8 cellular contexts compared by ENCODE assay signal in the genomic region with DNA sequence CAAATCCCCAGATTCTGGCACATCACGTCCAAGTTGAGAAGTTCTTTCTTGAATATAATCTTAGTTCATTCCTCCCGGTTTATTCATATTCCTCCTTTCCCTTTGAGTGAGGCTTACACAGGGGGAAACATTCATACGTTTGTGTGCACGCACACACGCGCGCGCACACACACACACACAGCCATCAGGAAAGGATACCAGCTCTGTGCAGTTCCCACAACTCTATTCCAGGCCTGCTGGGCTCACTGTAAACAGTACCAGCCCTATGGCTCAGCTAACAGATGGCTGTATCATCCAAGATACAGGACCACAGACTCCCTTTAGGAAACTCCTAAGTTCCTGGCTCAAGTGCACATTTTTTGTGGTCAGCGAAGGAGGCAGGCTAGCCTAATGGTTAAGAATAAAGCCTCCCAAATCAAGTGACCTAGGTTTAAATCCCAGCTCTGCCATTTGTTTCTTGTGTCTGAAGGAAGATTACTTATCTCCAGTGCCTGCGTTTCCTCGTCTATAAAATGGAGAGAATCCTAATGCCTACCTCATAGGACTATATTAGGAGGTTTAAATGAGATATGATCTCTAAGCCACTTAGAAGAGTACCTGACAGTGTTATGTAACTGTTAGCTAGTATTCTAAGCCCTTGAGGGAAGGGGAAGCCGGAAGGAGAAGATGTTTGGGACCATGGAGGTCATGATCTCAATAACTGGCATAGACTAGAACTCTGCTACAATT. TPM values are rescaled to one million over a fixed set of nuclear protein-coding genes. Genes with fewer than 3 reads are reported as not detected.
DNase-seq lines count a peak whose midpoint lies in the region; ATAC-seq, FAIRE-seq and TF ChIP-seq lines count a peak whose summit lies in the region.

No MANE protein-coding gene starts in this region.

- H3K9me3 Mint-ChIP-seq in activated naive CD4-positive, alpha-beta T cell treated with anti-CD3 and anti-CD28 coated beads for 36 hours, result no peaks in the 10 kb centered on the region
- H3K9me3 Mint-ChIP-seq in mesothelial cell of epicardium (no peaks in the 10 kb centered on the region), type B pancreatic cell (no peaks in the 10 kb centered on the region)

- FAIRE-seq in GM12878 (lab: Jason Lieb, UNC), result no peak

- no peaks in the 10 kb centered on the region for H3K27me3 ChIP-seq in GM12878 (replicated peaks in 1 of 2; ENCODE audit: control insufficient read depth in 2 of 2, insufficient read depth in 2 of 2, low read length in 1 of 2)

- no peak for TF ChIP-seq EP300 in GM12878 (IDR thresholded peaks at IDR 0.05; ENCODE audit: borderline replicate concordance in 1 of 2, control insufficient read depth in 1 of 2, low read depth in 2 of 2, low read length in 2 of 2)

- no peak overlapping the region for H3K27ac ChIP-seq in GM12878 (ENCODE audit: control insufficient read depth, insufficient read depth)

- in situ Hi-C loops in GM12878 (cut with MboI), result loop anchor here (10.0 kb wide), 2 partner anchors 112 to 442 kb away; no protein-coding TSS in a partner anchor

- no peaks in the 10 kb centered on the region for H3K36me3 ChIP-seq in GM12878 (ENCODE audit: control insufficient read depth in 2 of 2, insufficient read depth in 2 of 2, low read length in 1 of 2)

- peak overlapping the region; percentile 80 for H3K4me2 ChIP-seq in GM12878 (ENCODE audit: control insufficient read depth, insufficient read depth)

- H3K9ac ChIP-seq in GM12878 (ENCODE audit: control insufficient read depth, insufficient read depth, low read length), result no peak overlapping the region

- no peak overlapping the region for H3K4me3 ChIP-seq in GM12878

- H3K27ac Mint-ChIP-seq in activated naive CD4-positive, alpha-beta T cell treated with anti-CD3 and anti-CD28 coated beads for 36 hours, result peak overlapping the region; percentile 97
- H3K27ac Mint-ChIP-seq in mesothelial cell of epicardium, result peak overlapping the region; percentile 95
- peak overlapping the region; percentile 89 for H3K27ac Mint-ChIP-seq in type B pancreatic cell

- no peaks in the 10 kb centered on the region for H4K20me1 ChIP-seq in GM12878 (ENCODE audit: control insufficient read depth, insufficient read depth)

- RAD21 ChIA-PET in GM12878 (lab: Charles Lee; ENCODE audit: unreplicated experiment), result interaction anchor here (1.7 to 8.3 kb wide), 6 partner anchors 57 to 267 kb away, joined by 4 to 80 read pairs (median 9); partner anchors contain the start of genes BYSL, FRS3, MED20 and PRICKLE4

- peaks cover 7% of the 10 kb centered on the region for H3K36me3 Mint-ChIP-seq in activated naive CD4-positive, alpha-beta T cell treated with anti-CD3 and anti-CD28 coated beads for 36 hours (ENCODE audit: low read depth)
- H3K36me3 Mint-ChIP-seq in mesothelial cell of epicardium (no peaks in the 10 kb centered on the region), type B pancreatic cell (no peaks in the 10 kb centered on the region)

- no peak for DNase-seq in activated naive CD4-positive, alpha-beta T cell treated with anti-CD3 and anti-CD28 coated beads for 36 hours
- no peak for DNase-seq in activated naive CD4-positive, alpha-beta T cell (lab: John Stamatoyannopoulos, UW)
- DNase-seq in GM12878 (ENCODE audit: low read depth, low spot score) (no peak), mesothelial cell of epicardium (ENCODE audit: low spot score in 2 of 2, unreplicated experiment in 2 of 2) (no peak), type B pancreatic cell (ENCODE audit: extremely low spot score, unreplicated experiment) (no peak), sciatic nerve (ENCODE audit: low spot score) (no peak)

- H3K27me3 Mint-ChIP-seq in activated naive CD4-positive, alpha-beta T cell treated with anti-CD3 and anti-CD28 coated beads for 36 hours (ENCODE audit: low read depth), result no peaks in the 10 kb centered on the region
- no peaks in the 10 kb centered on the region for H3K27me3 Mint-ChIP-seq in mesothelial cell of epicardium (ENCODE audit: low read depth)
- peaks cover 9% of the 10 kb centered on the region for H3K27me3 Mint-ChIP-seq in type B pancreatic cell

- BruUV-seq in GM12878 (replicated peaks; lab: Mats Ljungman, UMichigan), result no TSS peak

- intact Hi-C loops in activated naive CD4-positive, alpha-beta T cell treated with anti-CD3 and anti-CD28 coated beads for 36 hours (cut with micrococcal nuclease), result loop anchor here (5.0 to 10.0 kb wide), 4 partner anchors 342 to 1126 kb away; partner anchors contain the start of gene SRF
- intact Hi-C loops in GM12878 (cut with micrococcal nuclease; ENCODE audit: unreplicated experiment), result loop anchor here (10.0 kb wide), 2 partner anchors 342 to 442 kb away; no protein-coding TSS in a partner anchor
- intact Hi-C loops in sciatic nerve (cut with DNase I), result no loop called here

- H3K79me2 ChIP-seq in GM12878 (ENCODE audit: control insufficient read depth, insufficient read depth, low read length), result peaks cover 8% of the 10 kb centered on the region

- TF ChIP-seq CTCF in GM12878 (IDR thresholded peaks at IDR 0.05 in 2 of 3, conservative IDR thresholded peaks at IDR 0.05 in 1 of 3; ENCODE audit: control insufficient read depth in 2 of 3, extremely low read depth in 1 of 3, insufficient read depth in 1 of 3, low read depth in 3 of 3, low read length in 3 of 3) (no peak), mesothelial cell of epicardium (IDR thresholded peaks at IDR 0.05; ENCODE audit: unreplicated experiment) (no peak), type B pancreatic cell (conservative IDR thresholded peaks at IDR 0.05) (no peak)

- 84% methylated on average over 12 of the region's 12 CpGs for WGBS in GM12878 (ENCODE audit: insufficient coverage, insufficient replicate concordance, low lambda C conversion rate, missing lambda C conversion rate)

- TF ChIP-seq POLR2A in GM12878 (IDR thresholded peaks at IDR 0.05; ENCODE audit: low read depth, low read length), result no peak

- SMC1A ChIA-PET in GM12878 (lab: Charles Lee; ENCODE audit: uncharacterized antibody, unreplicated experiment), result interaction anchor here (1.0 to 12.3 kb wide), 8 partner anchors 16 to 313 kb away, joined by 4 to 138 read pairs (median 15); partner anchors contain the start of genes BYSL, CCND3, MED20 and TOMM6

- peaks cover 43% of the 10 kb centered on the region for H3K4me1 ChIP-seq in GM12878 (ENCODE audit: control insufficient read depth, insufficient read depth, low read length)

- CTCF ChIA-PET in activated naive CD4-positive, alpha-beta T cell treated with anti-CD3 and anti-CD28 coated beads for 36 hours (lab: Charles Lee), result interaction anchor here (1.0 to 13.3 kb wide), 11 partner anchors 15 to 262 kb away, joined by 4 to 296 read pairs (median 18); partner anchors contain the start of genes BYSL, CCND3, MED20 and PRICKLE4
- CTCF ChIA-PET in GM12878 (lab: Yijun Ruan, JAX), result interaction anchor here (0.5 to 11.2 kb wide), 10 partner anchors 83 to 262 kb away, joined by 3 to 193 read pairs (median 13); partner anchors contain the start of genes BYSL, CCND3, MED20 and PRICKLE4

- POLR2A ChIA-PET in GM12878 (lab: Charles Lee), result interaction anchor here (0.6 to 4.6 kb wide), 3 partner anchors 21 to 1123 kb away, joined by 4 to 30 read pairs (median 6); partner anchors contain the start of gene TOMM6

- no peak overlapping the region; the same call in 1 of the 2 replicates for H2AFZ ChIP-seq in GM12878 (ENCODE audit: control insufficient read depth, low read depth, low read length)

- TF ChIP-seq RAD21 in GM12878 (IDR thresholded peaks at IDR 0.05; ENCODE audit: insufficient read depth, low read depth, low read length), result no peak

- no peaks in the 10 kb centered on the region for H3K9me3 ChIP-seq in GM12878 (replicated peaks; ENCODE audit: control insufficient read depth, insufficient read depth, low read length)

- H3K4me3 Mint-ChIP-seq in activated naive CD4-positive, alpha-beta T cell treated with anti-CD3 and anti-CD28 coated beads for 36 hours, result peak overlapping the region; percentile 83
- H3K4me3 Mint-ChIP-seq in mesothelial cell of epicardium (peak overlapping the region; percentile 97), type B pancreatic cell (peak overlapping the region; percentile 82)

- H3K4me1 Mint-ChIP-seq in activated naive CD4-positive, alpha-beta T cell treated with anti-CD3 and anti-CD28 coated beads for 36 hours (ENCODE audit: low read depth), result peaks cover 77% of the 10 kb centered on the region
- peaks cover 50% of the 10 kb centered on the region for H3K4me1 Mint-ChIP-seq in mesothelial cell of epicardium
- peaks cover 45% of the 10 kb centered on the region for H3K4me1 Mint-ChIP-seq in type B pancreatic cell (ENCODE audit: unreplicated experiment)

- no peak for ATAC-seq in GM12878
- no peak for ATAC-seq in GM19324 (IDR thresholded peaks at IDR 0.05; ENCODE audit: low FRiP score, unreplicated experiment)
- ATAC-seq in sciatic nerve, result no peak
- no peak for ATAC-seq in GM21576 (IDR thresholded peaks at IDR 0.05; ENCODE audit: unreplicated experiment)

TF ChIP-seq in GM12878, 131 proteins besides CTCF, POLR2A, EP300 and RAD21 (continues in another document):
- no peak for TF ChIP-seq MXI1 (IDR thresholded peaks at IDR 0.05; ENCODE audit: low read depth, low read length)

RNA-seq across cellular contexts. Expression of gene TAF8, which starts 3.7 kb away (rescaled TPM):
- 10 to 100 TPM; 67.3 to 68.5 TPM for total RNA-seq in activated naive CD4-positive, alpha-beta T cell treated with anti-CD3 and anti-CD28 coated beads for 36 hours
- 64.3 and 67.3 TPM in 2 replicates for total RNA-seq in GM12878 (2013; cell fraction: nucleolus; rRNA removed)
- 14.6 and 22.8 TPM in 2 replicates for total RNA-seq in GM12878 (2014; rRNA removed)
- total RNA-seq in GM12878 (2014; rRNA removed; fragmentation: Illumina TruSeq; extraction: Trizol), result 17.1 and 18.6 TPM in 2 replicates
- 24.2 and 26.2 TPM in 2 replicates for total RNA-seq in GM12878 (2021)
- polyA plus RNA-seq in GM12878 (2011; ENCODE audit: low read depth), result 7.1 TPM
- polyA plus RNA-seq in GM12878 (2011; rRNA removed), result 23.2 and 30.9 TPM in 2 replicates
- polyA plus RNA-seq in GM12878 (2011; cell fraction: cytosol; rRNA removed), result 32.8 and 45.3 TPM in 2 replicates
- 20.3 and 30.6 TPM in 2 replicates for polyA plus RNA-seq in GM12878 (2011; cell fraction: nucleus; rRNA removed)
- 10.2 and 12.2 TPM in 2 replicates for polyA plus RNA-seq in GM12878 (2012)
- polyA plus RNA-seq in GM12878 (2014; fragmentation: Illumina TruSeq; extraction: Trizol), result 11.7 and 21.2 TPM in 2 replicates
- 10 to 100 TPM; 17.5 to 25.5 TPM for polyA plus RNA-seq in GM12878 (2014; fragmentation: Nextera tagmentation; extraction: Ambion mirVana)
- 24.8 and 26.5 TPM in 2 replicates for polyA plus RNA-seq in GM12878 (2014; rRNA removed)
- polyA plus RNA-seq in GM12878 (2016; fragmentation: Nextera tagmentation; extraction: Ambion mirVana), result 10 to 100 TPM; 11.7 to 15.3 TPM
- polyA minus RNA-seq in GM12878 (2011; rRNA and poly(A)+ RNA removed), result 58.2 and 62.9 TPM in 2 replicates
- 12.7 and 14.0 TPM in 2 replicates for polyA minus RNA-seq in GM12878 (2011; cell fraction: cytosol; rRNA and poly(A)+ RNA removed)
- 15.8 and 40.9 TPM in 2 replicates for polyA minus RNA-seq in GM12878 (2011; cell fraction: nucleus; rRNA and poly(A)+ RNA removed)
- 32.1 to 38.9 TPM (median 36.5 TPM) in 3 replicates for total RNA-seq in mesothelial cell of epicardium
- 30.7 and 36.0 TPM in 2 replicates for total RNA-seq in type B pancreatic cell (ENCODE audit: low replicate concordance)
- 28.6 TPM for total RNA-seq in sciatic nerve
